Comparison of ENCODE assay signal across 19 cellular contexts in the genomic region with DNA sequence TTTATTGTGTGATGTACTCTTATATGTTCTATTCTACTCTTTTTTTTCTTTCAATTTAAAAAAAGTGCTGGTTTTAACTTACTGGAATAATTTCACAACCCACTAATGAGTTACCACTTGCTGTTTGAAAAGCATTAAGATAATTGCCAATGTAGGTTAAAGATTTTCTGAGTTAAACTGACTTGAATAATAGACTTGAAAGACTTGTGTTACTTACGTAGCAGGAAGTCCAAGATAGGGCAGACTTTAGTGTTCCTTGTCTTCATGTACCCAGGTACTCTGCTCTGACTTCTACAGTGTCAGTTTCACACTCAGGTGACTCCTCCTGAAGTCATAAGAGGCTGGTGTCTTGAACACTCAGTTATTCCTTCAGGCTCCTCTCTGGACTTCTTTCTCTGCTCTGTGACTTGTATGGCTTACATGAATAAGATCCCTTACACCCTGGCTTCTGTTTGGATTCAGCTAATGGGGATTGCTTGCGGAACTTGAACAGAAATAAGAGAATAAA.
DNase-seq lines count a peak whose midpoint lies in the region; ATAC-seq, FAIRE-seq and TF ChIP-seq lines count a peak whose summit lies in the region.
"Had no signal": no experiment of that assay in that cellular context is flagged by ENCODE, and none has a peak within 500 bp of the region (broad histone marks: within the 10 kb centered on the region; RNA-seq: fewer than 3 reads in every experiment).

No MANE protein-coding gene starts in this region.

- TF ChIP-seq RAD21 in K562 (CRISPR knock-in tag; conservative IDR thresholded peaks at IDR 0.05 in 1 of 2, IDR thresholded peaks at IDR 0.05 in 1 of 2) = no peak

- H3K4me1 ChIP-seq in K562 (replicated peaks in 1 of 2; ENCODE audit: control insufficient read depth in 2 of 2, insufficient read depth in 2 of 2, low read length in 2 of 2) (peaks cover 0 to 4% of the 10 kb centered on the region in 2 experiments; a peak in 3 of 5 replicates), foreskin keratinocyte (peaks cover 33% of the 10 kb centered on the region)
- H3K4me1 ChIP-seq: Caco-2 had no signal

- DNase-seq in activated naive CD4-positive, alpha-beta T cell treated with anti-CD3 and anti-CD28 coated beads for 36 hours = no peak
- no peak for DNase-seq in activated naive CD4-positive, alpha-beta T cell treated with Interleukin-2 at 50 U/mL for 16 hours
- DNase-seq in K562 (ENCODE audit: extremely low read depth in 1 of 4, low spot score in 3 of 4) (no peak), foreskin keratinocyte (peak in 1 of 2 donors; percentile 31), renal cortical epithelial cell (ENCODE audit: low read depth) (peak; percentile 90), UCSD-AML1 (lab: John Stamatoyannopoulos, UW; ENCODE audit: unreplicated experiment) (no peak), DMS53 (lab: John Stamatoyannopoulos, UW) (no peak)
- DNase-seq: Caco-2; CD4-positive, alpha-beta T cell; DMS153; GF-D8; NCI-H1105; NCI-H1694; NCI-H510A; NCI-H82; OCI-M1; SHP77 had no signal

- TF ChIP-seq POLR2A in K562 (conservative IDR thresholded peaks at IDR 0.05) = no peak

- no TSS peak for BruUV-seq in K562 (replicated peaks; lab: Mats Ljungman, UMichigan)

- H3K4me1 Mint-ChIP-seq in activated naive CD4-positive, alpha-beta T cell treated with anti-CD3 and anti-CD28 coated beads for 36 hours (ENCODE audit: low read depth) = peaks cover 11% of the 10 kb centered on the region

- no peak for TF ChIP-seq EP300 in K562 (IDR thresholded peaks at IDR 0.05; ENCODE audit: low read length)

- TF ChIP-seq CTCF in K562 (IDR thresholded peaks at IDR 0.05 in 2 of 3, conservative IDR thresholded peaks at IDR 0.05 in 1 of 3; ENCODE audit: insufficient read depth in 2 of 3, low read depth in 1 of 3, low read length in 3 of 3) (no peak), foreskin keratinocyte (conservative IDR thresholded peaks at IDR 0.05) (no peak)

- WGBS in K562 (ENCODE audit: insufficient coverage, low coverage, missing lambda C conversion rate) = 67% methylated on average over 2 of the region's 2 CpGs

- H3K9me3 Mint-ChIP-seq in activated naive CD4-positive, alpha-beta T cell treated with anti-CD3 and anti-CD28 coated beads for 36 hours = no peaks in the 10 kb centered on the region
- H3K9me3 Mint-ChIP-seq: CD4-positive, alpha-beta T cell had no signal

- H3K4me3 ChIP-seq in K562 = no peak overlapping the region
- H3K4me3 ChIP-seq: A549 had no signal

- no peak overlapping the region for H3K9ac ChIP-seq in K562 (ENCODE audit: insufficient read depth in 1 of 2, low read depth in 2 of 2, low read length in 2 of 2)

- no peak for FAIRE-seq in K562 (lab: Jason Lieb, UNC)
- FAIRE-seq: A549 had no signal

- H3K27me3 ChIP-seq in K562 (ENCODE audit: control insufficient read depth in 2 of 2, insufficient read depth in 2 of 2, low read length in 2 of 2) = no peaks in the 10 kb centered on the region
- no peaks in the 10 kb centered on the region for H3K27me3 ChIP-seq in foreskin keratinocyte

- peak overlapping the region; percentile 40; the same call in 1 of the 2 replicates for H2AFZ ChIP-seq in K562 (ENCODE audit: low read depth, low read length)

- H3K4me3 Mint-ChIP-seq in activated naive CD4-positive, alpha-beta T cell treated with anti-CD3 and anti-CD28 coated beads for 36 hours = no peak overlapping the region
- H3K4me3 Mint-ChIP-seq: CD4-positive, alpha-beta T cell had no signal

- no peaks in the 10 kb centered on the region for H3K9me3 ChIP-seq in K562 (replicated peaks; ENCODE audit: control insufficient read depth, insufficient read depth, low read depth, low read length)
- H3K9me3 ChIP-seq: A549, Caco-2 had no signal

- no peaks in the 10 kb centered on the region for H3K36me3 Mint-ChIP-seq in activated naive CD4-positive, alpha-beta T cell treated with anti-CD3 and anti-CD28 coated beads for 36 hours (ENCODE audit: low read depth)

- ATAC-seq in K562 (no peak), foreskin keratinocyte (peak; percentile 34), GM21381 (IDR thresholded peaks at IDR 0.05; ENCODE audit: unreplicated experiment) (no peak)
- ATAC-seq: A549 had no signal

- no peaks in the 10 kb centered on the region for H3K36me3 ChIP-seq in K562 (ENCODE audit: control insufficient read depth, insufficient read depth, low read length)

- in situ Hi-C loops in K562 (cut with MboI) = no loop called here

- H3K27me3 Mint-ChIP-seq in activated naive CD4-positive, alpha-beta T cell treated with anti-CD3 and anti-CD28 coated beads for 36 hours (ENCODE audit: low read depth) = no peaks in the 10 kb centered on the region
- H3K27me3 Mint-ChIP-seq: CD4-positive, alpha-beta T cell had no signal

- no peaks in the 10 kb centered on the region for H4K20me1 ChIP-seq in K562 (replicated peaks; ENCODE audit: control insufficient read depth, insufficient read depth, low read length)

- CTCF ChIA-PET in activated naive CD4-positive, alpha-beta T cell treated with anti-CD3 and anti-CD28 coated beads for 36 hours (lab: Charles Lee) = interaction anchor here (0.7 kb wide), 1 partner anchor 83 kb away, joined by 3 read pairs; no protein-coding TSS in a partner anchor
- CTCF ChIA-PET in K562 (lab: Yijun Ruan, JAX; ENCODE audit: low intra/inter-chr PET ratio) = interaction anchor here (1.1 kb wide), 1 partner anchor 219 kb away, joined by 3 read pairs; no protein-coding TSS in a partner anchor

- no peaks in the 10 kb centered on the region for H3K79me2 ChIP-seq in K562 (ENCODE audit: control insufficient read depth, insufficient read depth, low read length)

- H3K27ac Mint-ChIP-seq in activated naive CD4-positive, alpha-beta T cell treated with anti-CD3 and anti-CD28 coated beads for 36 hours = peak overlapping the region; percentile 14
- H3K27ac Mint-ChIP-seq: CD4-positive, alpha-beta T cell had no signal

- H3K9me1 ChIP-seq in K562 (ENCODE audit: control insufficient read depth, insufficient read depth, low read length) = no peaks in the 10 kb centered on the region

- intact Hi-C loops in activated naive CD4-positive, alpha-beta T cell treated with anti-CD3 and anti-CD28 coated beads for 36 hours (cut with micrococcal nuclease) = no loop called here
- intact Hi-C loops in K562 (cut with micrococcal nuclease) = no loop called here

- no peak overlapping the region for H3K4me2 ChIP-seq in K562 (ENCODE audit: insufficient read depth, low read length)
- H3K4me2 ChIP-seq: A549 had no signal

- no peak overlapping the region for H3K27ac ChIP-seq in K562 (ENCODE audit: extremely low read depth, low read depth, low read length)
- peak overlapping the region; percentile 83 for H3K27ac ChIP-seq in foreskin keratinocyte

- POLR2A ChIA-PET in K562 (lab: Yijun Ruan, JAX) = interaction anchor here (0.6 to 1.5 kb wide), 2 partner anchors 8 to 16 kb away, joined by 3 to 6 read pairs; no protein-coding TSS in a partner anchor

TF ChIP-seq in K562, 482 proteins besides CTCF, POLR2A, EP300 and RAD21:
- no peak for TF ChIP-seq XRCC5 (IDR thresholded peaks at IDR 0.05; ENCODE audit: low read depth, low read length)
- TF ChIP-seq STAG1 (CRISPR knock-in tag; IDR thresholded peaks at IDR 0.05; ENCODE audit: borderline replicate concordance) = no peak
- no peak for TF ChIP-seq RBM14 (IDR thresholded peaks at IDR 0.05; ENCODE audit: borderline replicate concordance, insufficient read depth, low read depth, low read length)
